Comparison of ENCODE assay signal across 14 cellular contexts in the genomic region with DNA sequence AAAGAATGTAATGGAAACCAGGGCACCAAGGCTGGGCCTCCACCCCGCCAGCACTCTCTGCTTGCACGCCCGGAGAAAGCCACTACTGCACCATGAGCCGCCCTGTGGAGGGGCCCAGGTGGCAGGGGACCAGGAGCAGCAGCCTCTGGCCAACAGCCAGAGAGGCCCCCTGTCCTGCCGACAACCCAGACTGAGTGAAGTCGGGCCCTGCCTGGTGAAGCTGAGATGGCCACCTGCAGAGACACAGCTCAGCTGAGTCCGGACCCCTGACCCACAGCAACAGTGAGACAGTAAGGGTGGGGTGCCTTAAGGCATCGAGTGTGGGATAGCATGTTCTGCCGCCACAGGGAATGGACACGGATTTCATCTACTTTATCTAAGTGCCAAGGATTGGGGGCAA.
"Had no signal": no experiment of that assay in that cellular context is flagged by ENCODE, and none has a peak within 500 bp of the region (broad histone marks: within the 10 kb centered on the region; RNA-seq: fewer than 3 reads in every experiment).

No MANE protein-coding gene starts in this region.

- H3K9ac ChIP-seq: parathyroid adenoma, SK-N-SH had no signal

- H3K9me3 Mint-ChIP-seq: activated B cell treated with CpG ODN at 0.5 μM for 24 hours; brain; natural killer cell; T-helper 2 cell treated with Interferon-gamma antibody and Interleukin-4, amounts not matched to agents 5 μg/mL and 100 μg/mL, for 36 hours had no signal

- H3K4me1 ChIP-seq: colonic mucosa, parathyroid adenoma had no signal

- H3K27ac Mint-ChIP-seq: activated B cell treated with CpG ODN at 0.5 μM for 24 hours; natural killer cell; T-helper 2 cell treated with Interferon-gamma antibody and Interleukin-4, amounts not matched to agents 5 μg/mL and 100 μg/mL, for 36 hours had no signal

- H2AFZ ChIP-seq: parathyroid adenoma had no signal

- DNase-seq: anterior cingulate cortex, colonic mucosa, gastrocnemius medialis, heart left ventricle, natural killer cell had no signal

- H3K27me3 Mint-ChIP-seq: activated B cell treated with CpG ODN at 0.5 μM for 24 hours; brain; central memory CD8-positive, alpha-beta T cell had no signal

- ATAC-seq: gastrocnemius medialis had no signal

- H3K27ac ChIP-seq: colonic mucosa, gastrocnemius medialis, heart left ventricle, parathyroid adenoma, upper lobe of right lung had no signal

- H3K27me3 ChIP-seq: colonic mucosa, gastrocnemius medialis, heart left ventricle, upper lobe of right lung had no signal

- H3K4me3 ChIP-seq: colonic mucosa, gastrocnemius medialis, heart left ventricle, smooth muscle cell, upper lobe of right lung had no signal

- H3K4me2 ChIP-seq: SK-N-SH, smooth muscle cell had no signal

- FAIRE-seq: TTC549 had no signal

- H3K4me3 Mint-ChIP-seq: activated B cell treated with CpG ODN at 0.5 μM for 24 hours; brain; central memory CD8-positive, alpha-beta T cell; natural killer cell; T-helper 2 cell treated with Interferon-gamma antibody and Interleukin-4, amounts not matched to agents 5 μg/mL and 100 μg/mL, for 36 hours had no signal

- H3K4me1 Mint-ChIP-seq: activated B cell treated with CpG ODN at 0.5 μM for 24 hours had no signal

- H3K9me3 ChIP-seq: colonic mucosa, gastrocnemius medialis, heart left ventricle, SK-N-SH, upper lobe of right lung had no signal

- H3K79me2 ChIP-seq: parathyroid adenoma had no signal
